ENCODE assay signal across 10 cellular contexts in the genomic region with DNA sequence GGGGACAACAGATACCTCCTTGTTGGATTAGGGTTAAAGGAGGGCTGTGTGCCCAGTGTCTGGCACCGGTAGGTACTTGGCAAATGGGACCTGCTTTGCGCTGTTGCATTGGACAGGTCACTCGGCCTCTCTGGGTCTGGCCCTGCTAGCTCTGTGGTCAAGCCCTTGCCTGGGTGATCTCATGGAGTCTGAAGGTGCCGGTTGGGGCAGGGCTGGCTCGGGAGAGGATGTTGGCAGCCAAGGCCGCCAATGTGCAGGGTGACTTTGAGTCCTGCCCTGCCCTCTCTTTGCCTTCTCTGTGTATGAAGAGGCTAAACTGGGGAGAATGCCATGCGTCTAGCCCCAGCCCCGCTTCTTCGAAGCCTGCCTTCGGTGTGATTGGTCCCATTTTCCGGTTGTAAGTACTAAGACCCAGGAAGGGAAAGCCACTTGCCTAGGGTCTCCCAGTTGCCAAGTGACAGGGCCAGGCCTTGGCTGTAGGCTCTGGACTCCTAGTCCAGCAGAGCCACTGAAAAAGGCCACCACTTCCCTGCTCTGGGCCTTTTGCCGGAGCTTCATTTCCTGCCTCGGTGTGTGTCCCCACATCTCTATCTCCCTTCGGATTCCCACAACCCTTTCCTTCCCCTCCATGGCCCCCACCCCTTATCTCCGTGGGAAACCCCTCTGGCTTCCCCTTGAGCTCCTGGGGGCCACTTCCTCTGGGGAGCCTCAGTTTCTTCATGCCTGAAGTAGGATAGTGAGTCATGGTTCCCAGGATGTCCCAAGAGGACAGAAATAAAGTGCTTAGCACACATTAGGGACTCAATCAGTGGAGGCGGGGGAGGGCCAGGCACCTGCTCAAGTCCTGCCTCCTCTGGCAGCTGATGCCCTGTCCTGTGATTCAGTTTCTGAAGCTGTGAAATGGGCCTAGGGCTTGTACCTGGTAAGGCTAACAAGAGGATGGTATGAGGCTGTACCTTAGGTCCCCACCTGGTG. TPM values are rescaled to one million over a fixed set of nuclear protein-coding genes. Genes with fewer than 3 reads are reported as not detected.
A peak's percentile ranks its signal among the peaks of the same experiment; 100 is the strongest.
DNase-seq lines count a peak whose midpoint lies in the region; ATAC-seq and TF ChIP-seq lines count a peak whose summit lies in the region.
"Had no signal": no experiment of that assay in that cellular context is flagged by ENCODE, and none has a peak within 500 bp of the region (broad histone marks: within the 10 kb centered on the region; RNA-seq: fewer than 3 reads in every experiment).

No MANE protein-coding gene starts in this region.

- H3K36me3 ChIP-seq in Peyer's patch: peaks cover 0 to 27% (median 0%) of the 10 kb centered on the region in 3 donors

- DNase-seq in GM10266 (ENCODE audit: extremely low spot score) (peak; percentile 43), Peyer's patch (peak in 2 of 3 donors; percentile 51 to 57), fibroblast of mammary gland (ENCODE audit: low read depth) (peak; percentile 52), iPS-NIHi7 (ENCODE audit: extremely low spot score) (no peak), NCI-H1092 treated with DMSO at 0.1 percent for 48 hours (lab: John Stamatoyannopoulos, UW) (no peak)
- DNase-seq in stimulated activated effector memory CD8-positive, alpha-beta T cell treated with anti-CD3 and anti-CD28 coated beads, Interleukin-12 subunit alpha, Interleukin-12 subunit beta, amount 100 ng/mL, for 72 hours (ENCODE audit: low spot score in 2 of 2): no peak
- DNase-seq: activated CD4-positive, alpha-beta T cell treated with anti-CD3 and anti-CD28 coated beads, Interleukin-2, amount 50 U/mL, for 48 hours; mucosa of descending colon; stimulated activated naive CD4-positive, alpha-beta T cell treated with Interleukin-2 at 50 U/mL for 16 hours had no signal

- no peak for ATAC-seq in stimulated activated effector memory CD8-positive, alpha-beta T cell treated with anti-CD3 and anti-CD28 coated beads, Interleukin-12 subunit alpha, Interleukin-12 subunit beta, amount 100 ng/mL, for 72 hours
- no peak for ATAC-seq in activated CD4-positive, CD25-positive, alpha-beta regulatory T cell treated with anti-CD3 and anti-CD28 coated beads, Interleukin-2, amount 50 U/mL, for 24 hours
- ATAC-seq: mucosa of descending colon had no signal

- no peak overlapping the region for H3K4me3 ChIP-seq in Peyer's patch
- no peak overlapping the region for H3K4me3 ChIP-seq in fibroblast of mammary gland (ENCODE audit: control insufficient read depth, low read depth, low read length)
- H3K4me3 ChIP-seq: mucosa of descending colon had no signal

- no peak for TF ChIP-seq POLR2A in Peyer's patch (IDR thresholded peaks at IDR 0.05)

- peaks cover 6% of the 10 kb centered on the region for H3K36me3 Mint-ChIP-seq in stimulated activated effector memory CD8-positive, alpha-beta T cell treated with anti-CD3 and anti-CD28 coated beads, Interleukin-12 subunit alpha, Interleukin-12 subunit beta, amount 100 ng/mL, for 72 hours

- peaks cover 47% of the 10 kb centered on the region for H3K4me1 Mint-ChIP-seq in stimulated activated effector memory CD8-positive, alpha-beta T cell treated with anti-CD3 and anti-CD28 coated beads, Interleukin-12 subunit alpha, Interleukin-12 subunit beta, amount 100 ng/mL, for 72 hours

- H3K9me3 ChIP-seq in Peyer's patch: no peaks in the 10 kb centered on the region
- H3K9me3 ChIP-seq: mucosa of descending colon had no signal

- H3K27me3 ChIP-seq in Peyer's patch: no peaks in the 10 kb centered on the region

- H3K27ac ChIP-seq in Peyer's patch: peak overlapping the region in 2 of 4 donors; percentile 25 to 95

- no peak overlapping the region for H3K4me3 Mint-ChIP-seq in stimulated activated effector memory CD8-positive, alpha-beta T cell treated with anti-CD3 and anti-CD28 coated beads, Interleukin-12 subunit alpha, Interleukin-12 subunit beta, amount 100 ng/mL, for 72 hours

- peaks cover 0 to 56% (median 0%) of the 10 kb centered on the region in 4 donors for H3K4me1 ChIP-seq in Peyer's patch

- no peak for TF ChIP-seq CTCF in GM10266 (IDR thresholded peaks at IDR 0.05; ENCODE audit: control insufficient read depth, insufficient read depth, low read depth, missing control alignments)
- TF ChIP-seq CTCF in Peyer's patch (IDR thresholded peaks at IDR 0.05): no peak
- no peak for TF ChIP-seq CTCF in fibroblast of mammary gland (conservative IDR thresholded peaks at IDR 0.05; ENCODE audit: control insufficient read depth, insufficient read depth, low read depth, low read length)

- H3K27ac Mint-ChIP-seq in stimulated activated effector memory CD8-positive, alpha-beta T cell treated with anti-CD3 and anti-CD28 coated beads, Interleukin-12 subunit alpha, Interleukin-12 subunit beta, amount 100 ng/mL, for 72 hours: peak overlapping the region; percentile 79

- no peaks in the 10 kb centered on the region for H3K9me3 Mint-ChIP-seq in stimulated activated effector memory CD8-positive, alpha-beta T cell treated with anti-CD3 and anti-CD28 coated beads, Interleukin-12 subunit alpha, Interleukin-12 subunit beta, amount 100 ng/mL, for 72 hours

RNA-seq across cellular contexts. Expression of a gene that starts 3.9 kb away (rescaled TPM):
- total RNA-seq in Peyer's patch: 100 to 1,000 TPM in 3 of 4 donors, 10 to 100 TPM in 1; 85.8 to 187 (median 146) TPM

Comparison
In these comparisons a context has a peak if more than half of its experiments do, and no peak if none do; other contexts are left out.
1. DNase-seq: peak in GM10266 (single experiment), Peyer's patch (2 of 3) and fibroblast of mammary gland (single experiment); none in stimulated activated effector memory CD8-positive, alpha-beta T cell treated with anti-CD3 and anti-CD28 coated beads, Interleukin-12 subunit alpha, Interleukin-12 subunit beta, amount 100 ng/mL, for 72 hours (0 of 2), iPS-NIHi7 (single experiment) and NCI-H1092 treated with DMSO at 0.1 percent for 48 hours (single experiment).